2 cellular contexts compared by ENCODE assay signal in the genomic region with DNA sequence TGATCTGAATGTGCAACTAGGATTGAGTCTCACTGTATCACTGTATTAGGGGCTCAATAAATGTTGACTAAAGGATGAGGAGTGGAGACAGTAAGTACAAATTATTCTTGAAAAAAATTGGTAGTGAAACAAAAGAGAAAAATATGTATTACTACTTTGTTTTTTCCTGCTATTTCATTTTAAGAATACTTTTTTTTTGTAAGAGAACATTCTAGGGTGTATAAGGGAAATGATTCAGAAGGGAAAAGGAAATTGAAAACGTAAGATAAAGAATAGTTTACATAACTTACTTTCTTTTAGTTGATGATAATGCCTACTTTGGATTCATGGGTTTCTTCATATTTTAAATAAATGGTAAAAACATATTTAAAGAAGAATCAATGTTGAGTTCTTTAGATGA.
TF ChIP-seq lines count a peak whose summit lies in the region.

No MANE protein-coding gene starts in this region.

TF ChIP-seq in liver, 16 proteins besides CTCF, POLR2A, EP300 and RAD21:
- TF ChIP-seq ATF3 (IDR thresholded peaks at IDR 0.05) = no peak
- no peak for TF ChIP-seq FOXA2 (IDR thresholded peaks at IDR 0.05)
- TF ChIP-seq JUND (IDR thresholded peaks at IDR 0.05) = no peak
- no peak for TF ChIP-seq REST (IDR thresholded peaks at IDR 0.05)
- no peak for TF ChIP-seq SP1 (IDR thresholded peaks at IDR 0.05)
- no peak for TF ChIP-seq TAF1 (conservative IDR thresholded peaks at IDR 0.05)
- no peak for TF ChIP-seq GABPA (IDR thresholded peaks at IDR 0.05 in 1 of 2, conservative IDR thresholded peaks at IDR 0.05 in 1 of 2)
- TF ChIP-seq, protein P1, sequence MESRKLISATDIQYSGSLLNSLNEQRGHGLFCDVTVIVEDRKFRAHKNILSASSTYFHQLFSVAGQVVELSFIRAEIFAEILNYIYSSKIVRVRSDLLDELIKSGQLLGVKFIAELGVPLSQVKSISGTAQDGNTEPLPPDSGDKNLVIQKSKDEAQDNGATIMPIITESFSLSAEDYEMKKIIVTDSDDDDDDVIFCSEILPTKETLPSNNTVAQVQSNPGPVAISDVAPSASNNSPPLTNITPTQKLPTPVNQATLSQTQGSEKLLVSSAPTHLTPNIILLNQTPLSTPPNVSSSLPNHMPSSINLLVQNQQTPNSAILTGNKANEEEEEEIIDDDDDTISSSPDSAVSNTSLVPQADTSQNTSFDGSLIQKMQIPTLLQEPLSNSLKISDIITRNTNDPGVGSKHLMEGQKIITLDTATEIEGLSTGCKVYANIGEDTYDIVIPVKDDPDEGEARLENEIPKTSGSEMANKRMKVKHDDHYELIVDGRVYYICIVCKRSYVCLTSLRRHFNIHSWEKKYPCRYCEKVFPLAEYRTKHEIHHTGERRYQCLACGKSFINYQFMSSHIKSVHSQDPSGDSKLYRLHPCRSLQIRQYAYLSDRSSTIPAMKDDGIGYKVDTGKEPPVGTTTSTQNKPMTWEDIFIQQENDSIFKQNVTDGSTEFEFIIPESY (IDR thresholded peaks at IDR 0.05) = no peak
- TF ChIP-seq HNF4A (conservative IDR thresholded peaks at IDR 0.05) = no peak
- TF ChIP-seq RXRA (IDR thresholded peaks at IDR 0.05) = no peak
- TF ChIP-seq YY1 (IDR thresholded peaks at IDR 0.05) = no peak
- TF ChIP-seq FOXA1 (IDR thresholded peaks at IDR 0.05) = no peak
- TF ChIP-seq NR2F2 (IDR thresholded peaks at IDR 0.05) = no peak
- no peak for TF ChIP-seq HNF4G (IDR thresholded peaks at IDR 0.05)
- TF ChIP-seq MAX (IDR thresholded peaks at IDR 0.05) = no peak

TF ChIP-seq in HepG2, 621 proteins besides CTCF, POLR2A, EP300 and RAD21:
- TF ChIP-seq ZNF12 (CRISPR knock-in tag; IDR thresholded peaks at IDR 0.05) (no peak), KDM2A (CRISPR knock-in tag; IDR thresholded peaks at IDR 0.05; ENCODE audit: borderline replicate concordance, low read depth) (no peak), BHLHE40 (IDR thresholded peaks at IDR 0.05; ENCODE audit: low read length) (no peak), BORCS8-MEF2B (CRISPR knock-in tag; IDR thresholded peaks at IDR 0.05) (no peak), SP1 (IDR thresholded peaks at IDR 0.05) (no peak), SP1 (CRISPR knock-in tag; IDR thresholded peaks at IDR 0.05) (no peak)
